8 cellular contexts compared by ENCODE assay signal in the genomic region with DNA sequence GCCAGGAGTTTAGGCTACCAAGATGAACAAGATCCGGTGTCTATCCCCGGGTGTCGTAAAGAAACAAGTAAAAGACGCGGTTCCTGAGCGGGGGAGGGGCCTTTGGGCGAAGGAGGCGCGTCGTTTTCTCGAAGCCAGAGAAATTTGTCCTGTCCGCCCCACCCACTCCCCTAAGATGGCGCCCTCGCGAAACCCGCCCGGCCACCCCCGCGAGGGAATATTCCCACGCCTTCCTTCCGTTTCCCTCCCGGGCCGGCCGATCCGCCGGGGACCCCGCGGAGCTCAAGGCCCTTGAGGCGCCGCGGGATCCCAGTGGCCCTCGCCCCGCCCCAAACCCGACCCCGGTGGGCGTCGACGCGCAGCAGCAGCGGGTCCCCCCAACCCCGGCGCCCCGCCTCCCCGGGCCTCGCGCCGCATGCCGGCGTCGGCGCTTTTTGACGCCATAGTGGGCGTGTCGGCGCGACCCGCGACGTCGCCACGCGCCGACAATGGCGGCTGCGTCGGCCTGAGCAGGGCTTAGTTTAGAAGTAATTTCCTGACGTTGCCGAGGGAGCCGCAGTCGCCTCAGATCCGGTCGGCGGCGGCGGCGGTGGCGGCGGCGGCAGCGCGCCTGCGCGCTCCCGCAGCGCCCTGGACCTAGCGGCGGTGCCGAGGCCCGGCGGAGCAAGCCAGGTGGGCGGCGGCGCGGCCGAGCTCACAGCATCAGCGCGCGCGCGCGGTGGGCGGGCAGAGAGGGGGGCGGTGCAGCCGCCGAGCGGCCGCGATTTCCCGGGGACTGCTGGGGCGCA. TPM values are rescaled to one million over a fixed set of nuclear protein-coding genes. Genes with fewer than 3 reads are reported as not detected.
DNase-seq lines count a peak whose midpoint lies in the region; ATAC-seq and FAIRE-seq lines count a peak whose summit lies in the region.

No MANE protein-coding gene starts in this region.

- H3K4me1 ChIP-seq in endocrine pancreas (ENCODE audit: control insufficient read depth, insufficient read depth, low read length) = peaks cover 4% of the 10 kb centered on the region

- H3K9ac ChIP-seq in endocrine pancreas (ENCODE audit: control insufficient read depth, insufficient read depth, low read length) = peak overlapping the region; percentile 81

- no peaks in the 10 kb centered on the region for H3K9me3 ChIP-seq in endocrine pancreas (ENCODE audit: control insufficient read depth, low read length)

- DNase-seq in Caki2 (ENCODE audit: low read depth) (peak; percentile 83), HTR-8/SVneo (ENCODE audit: insufficient read length, low spot score) (peak; percentile 46), NOMO-1 treated with dmso at 0.1 percent for 144 hours (lab: John Stamatoyannopoulos, UW; ENCODE audit: unreplicated experiment) (peak; percentile 73), mesenteric fat pad (ENCODE audit: low spot score) (peak; percentile 92)
- DNase-seq in activated CD8-positive, alpha-beta memory T cell treated with anti-CD3 and anti-CD28 coated beads, Interleukin-2, amount 50 U/mL, for 1 hour (ENCODE audit: extremely low read depth) = peak; percentile 71
- peak; percentile 75 for DNase-seq in stimulated activated CD8-positive, alpha-beta memory T cell treated with anti-CD3 and anti-CD28 coated beads, Interleukin-12 subunit alpha, Interleukin-12 subunit beta, amount 100 ng/mL, for 4 hours (ENCODE audit: low read depth)

- H3K27me3 ChIP-seq in endocrine pancreas (ENCODE audit: control insufficient read depth, insufficient read depth, low read length) = no peaks in the 10 kb centered on the region

- in situ Hi-C loops in Caki2 (cut with HindIII; ENCODE audit: low pct_unique_long_range_greater_than_20kb, low sequenced_read_pairs) = no loop called here

- peak; percentile 75 for ATAC-seq in GM21390 (IDR thresholded peaks at IDR 0.05; ENCODE audit: unreplicated experiment)

- peak overlapping the region; percentile 89 for H3K4me3 ChIP-seq in endocrine pancreas (ENCODE audit: control insufficient read depth, insufficient read depth, low read length)

- FAIRE-seq in HTR-8/SVneo (lab: Jason Lieb, UNC) = no peak

- H3K36me3 ChIP-seq in endocrine pancreas (ENCODE audit: control insufficient read depth, insufficient read depth, low read length) = no peaks in the 10 kb centered on the region

RNA-seq across cellular contexts. Expression of a gene that starts 0.4 kb away (rescaled TPM):
- total RNA-seq in Caki2 (2014; rRNA removed; shearing (Covaris generic); ENCODE audit: low replicate concordance) = 20.2 and 23.5 TPM in 2 replicates
- 34.2 TPM for total RNA-seq in mesenteric fat pad

RNA-seq across cellular contexts. Expression of a gene that starts 9.2 kb away (rescaled TPM):
- not detected in 2 replicates for total RNA-seq in Caki2 (2014; rRNA removed; shearing (Covaris generic); ENCODE audit: low replicate concordance)
- total RNA-seq in mesenteric fat pad = not detected

RNA-seq across cellular contexts. Expression of a gene that starts 35.1 kb away (rescaled TPM):
- not detected in 2 replicates for total RNA-seq in Caki2 (2014; rRNA removed; shearing (Covaris generic); ENCODE audit: low replicate concordance)
- total RNA-seq in mesenteric fat pad = not detected

Comparison
In these comparisons a context has a peak if more than half of its experiments do, and no peak if none do; other contexts are left out.
1. Peak in every context shown above with its lines: DNase-seq, ATAC-seq and H3K4me3 ChIP-seq.